In the genomic region with DNA sequence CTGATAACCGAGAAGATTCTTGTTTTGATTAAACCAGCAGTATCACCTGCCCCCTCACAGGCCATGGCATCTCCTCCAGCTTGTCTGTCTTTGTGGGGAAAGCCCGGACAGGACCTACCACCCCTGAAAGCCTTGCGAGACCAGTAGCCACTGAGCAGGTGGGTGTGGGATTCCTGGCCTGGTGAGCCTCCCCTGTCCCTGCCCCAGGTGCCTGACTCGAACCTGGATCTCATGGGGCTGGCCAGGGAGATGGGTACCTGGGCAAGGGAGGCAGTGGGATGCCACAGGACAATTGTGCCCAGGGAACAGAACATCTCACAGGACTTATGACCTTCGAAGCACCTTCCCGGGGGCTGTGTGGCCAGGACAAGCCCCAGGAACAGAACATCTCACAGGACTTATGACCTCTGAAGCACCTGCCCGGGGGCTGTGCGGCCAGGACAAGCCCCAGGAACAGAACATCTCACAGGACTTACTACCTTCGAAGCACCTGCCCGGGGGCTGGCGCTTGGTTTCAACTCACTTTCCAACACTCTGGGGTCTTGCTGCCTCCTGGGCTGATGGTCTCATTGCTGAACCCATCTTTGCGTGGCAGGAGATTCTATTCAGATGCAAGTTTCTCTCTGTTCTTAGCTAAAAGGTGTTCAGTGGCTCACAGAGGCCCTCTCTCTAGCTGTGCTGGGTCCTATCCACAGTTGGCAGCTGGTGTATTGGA, we compare ENCODE assay signal across 16 cellular contexts.
A peak's percentile ranks its signal among the peaks of the same experiment; 100 is the strongest.
DNase-seq lines count a peak whose midpoint lies in the region; TF ChIP-seq lines count a peak whose summit lies in the region.
"Had no signal": no experiment of that assay in that cellular context is flagged by ENCODE, and none has a peak within 500 bp of the region (broad histone marks: within the 10 kb centered on the region; RNA-seq: fewer than 3 reads in every experiment).

No MANE protein-coding gene starts in this region.

- no peak overlapping the region for H3K27ac ChIP-seq in endodermal cell (ENCODE audit: low read depth, low read length)
- H3K27ac ChIP-seq: 22Rv1 had no signal

- TF ChIP-seq CTCF in endodermal cell (conservative IDR thresholded peaks at IDR 0.05) (no peak), mesothelial cell of epicardium (IDR thresholded peaks at IDR 0.05; ENCODE audit: unreplicated experiment) (no peak), type B pancreatic cell (conservative IDR thresholded peaks at IDR 0.05) (no peak)

- no peaks in the 10 kb centered on the region for H3K9me3 Mint-ChIP-seq in activated CD4-positive, alpha-beta T cell treated with anti-CD3 and anti-CD28 coated beads, Interleukin-2, amount 10 ng/mL, durations not matched to agents 24 days and 14 days
- H3K9me3 Mint-ChIP-seq in endodermal cell = no peaks in the 10 kb centered on the region
- H3K9me3 Mint-ChIP-seq in mesothelial cell of epicardium = no peaks in the 10 kb centered on the region
- H3K9me3 Mint-ChIP-seq in type B pancreatic cell = no peaks in the 10 kb centered on the region
- H3K9me3 Mint-ChIP-seq in activated T-helper 1 cell treated with anti-CD3 and anti-CD28 coated beads, Interleukin-12 subunit alpha, Interleukin-12 subunit beta, Interleukin-2, Interleukin-4 antibody, amounts not matched to agents 30 ng/mL and 10 ng/mL and 1 ng/mL, durations not matched to agents 14 hours and 24 hours and 36 hours = no peaks in the 10 kb centered on the region
- H3K9me3 Mint-ChIP-seq: CD14-positive monocyte; CD8-positive, alpha-beta T cell had no signal

- H3K36me3 ChIP-seq in endodermal cell (ENCODE audit: control insufficient read depth, insufficient read depth, low read length) = no peaks in the 10 kb centered on the region

- no peaks in the 10 kb centered on the region for H3K27me3 ChIP-seq in endodermal cell (ENCODE audit: control insufficient read depth, insufficient read depth, low read length, poor library complexity, severe bottlenecking)

- 92 to 93% methylated on average over 9 to 12 of the region's 12 CpGs for WGBS in endodermal cell (ENCODE audit: insufficient coverage in 1 of 2, insufficient read length in 1 of 2), 2 experiments

- H3K27ac Mint-ChIP-seq in activated CD4-positive, alpha-beta T cell treated with anti-CD3 and anti-CD28 coated beads, Interleukin-2, amount 10 ng/mL, durations not matched to agents 24 days and 14 days = no peak overlapping the region
- H3K27ac Mint-ChIP-seq in endodermal cell = no peak overlapping the region
- H3K27ac Mint-ChIP-seq in mesothelial cell of epicardium = no peak overlapping the region
- H3K27ac Mint-ChIP-seq in type B pancreatic cell = no peak overlapping the region
- H3K27ac Mint-ChIP-seq in activated T-helper 1 cell treated with anti-CD3 and anti-CD28 coated beads, Interleukin-12 subunit alpha, Interleukin-12 subunit beta, Interleukin-2, Interleukin-4 antibody, amounts not matched to agents 30 ng/mL and 10 ng/mL and 1 ng/mL, durations not matched to agents 14 hours and 24 hours and 36 hours = no peak overlapping the region
- H3K27ac Mint-ChIP-seq: CD8-positive, alpha-beta T cell had no signal

- H3K27me3 Mint-ChIP-seq in activated CD4-positive, alpha-beta T cell treated with anti-CD3 and anti-CD28 coated beads, Interleukin-2, amount 10 ng/mL, durations not matched to agents 24 days and 14 days = peaks cover 2% of the 10 kb centered on the region
- H3K27me3 Mint-ChIP-seq in endodermal cell (ENCODE audit: insufficient read depth) (peaks cover 2% of the 10 kb centered on the region), mesothelial cell of epicardium (ENCODE audit: low read depth) (peaks cover 41% of the 10 kb centered on the region), type B pancreatic cell (peaks cover 19% of the 10 kb centered on the region)
- no peaks in the 10 kb centered on the region for H3K27me3 Mint-ChIP-seq in activated T-helper 1 cell treated with anti-CD3 and anti-CD28 coated beads, Interleukin-12 subunit alpha, Interleukin-12 subunit beta, Interleukin-2, Interleukin-4 antibody, amounts not matched to agents 30 ng/mL and 10 ng/mL and 1 ng/mL, durations not matched to agents 14 hours and 24 hours and 36 hours (ENCODE audit: insufficient read depth)

- H3K4me1 Mint-ChIP-seq in activated CD4-positive, alpha-beta T cell treated with anti-CD3 and anti-CD28 coated beads, Interleukin-2, amount 10 ng/mL, durations not matched to agents 24 days and 14 days = no peaks in the 10 kb centered on the region
- H3K4me1 Mint-ChIP-seq in endodermal cell (peaks cover 12% of the 10 kb centered on the region), mesothelial cell of epicardium (no peaks in the 10 kb centered on the region), type B pancreatic cell (ENCODE audit: unreplicated experiment) (peaks cover 5% of the 10 kb centered on the region)
- H3K4me1 Mint-ChIP-seq in activated T-helper 1 cell treated with anti-CD3 and anti-CD28 coated beads, Interleukin-12 subunit alpha, Interleukin-12 subunit beta, Interleukin-2, Interleukin-4 antibody, amounts not matched to agents 30 ng/mL and 10 ng/mL and 1 ng/mL, durations not matched to agents 14 hours and 24 hours and 36 hours (ENCODE audit: low read depth) = no peaks in the 10 kb centered on the region
- H3K4me1 Mint-ChIP-seq: CD14-positive monocyte had no signal

- intact Hi-C loops in activated CD4-positive, alpha-beta T cell treated with anti-CD3 and anti-CD28 coated beads, Interleukin-2, amount 10 ng/mL, durations not matched to agents 24 days and 14 days (cut with micrococcal nuclease) = no loop called here
- intact Hi-C loops in activated T-helper 1 cell treated with anti-CD3 and anti-CD28 coated beads, Interleukin-12 subunit alpha, Interleukin-12 subunit beta, Interleukin-2, Interleukin-4 antibody, amounts not matched to agents 30 ng/mL and 10 ng/mL and 1 ng/mL, durations not matched to agents 14 hours and 24 hours and 36 hours (cut with micrococcal nuclease) = no loop called here

- no peak overlapping the region for H3K4me3 ChIP-seq in endodermal cell (ENCODE audit: low read length)

- DNase-seq in activated CD4-positive, alpha-beta T cell treated with anti-CD3 and anti-CD28 coated beads, Interleukin-2, amount 10 ng/mL, durations not matched to agents 24 days and 14 days = peak; percentile 45
- no peak for DNase-seq in activated CD4-positive, alpha-beta T cell treated with anti-CD3 and anti-CD28 coated beads for 4 hours
- DNase-seq in endodermal cell = peak; percentile 22
- DNase-seq in mesothelial cell of epicardium (ENCODE audit: low spot score in 2 of 2, unreplicated experiment in 2 of 2) = peak; percentile 10 to 25
- DNase-seq in type B pancreatic cell (ENCODE audit: extremely low spot score, unreplicated experiment) = peak; percentile 55
- DNase-seq in activated T-helper 1 cell treated with anti-CD3 and anti-CD28 coated beads, Interleukin-12 subunit alpha, Interleukin-12 subunit beta, Interleukin-2, Interleukin-4 antibody, amounts not matched to agents 30 ng/mL and 10 ng/mL and 1 ng/mL, durations not matched to agents 14 hours and 24 hours and 36 hours (ENCODE audit: low spot score) = no peak
- no peak for DNase-seq in hippocampal formation (lab: John Stamatoyannopoulos, UW)
- DNase-seq: CD8-positive, alpha-beta T cell; COR-L47; DMS153; DMS79 treated with DMSO at 0.1 percent for 48 hours; EL; GOT3; H9 had no signal

- H3K36me3 Mint-ChIP-seq in activated CD4-positive, alpha-beta T cell treated with anti-CD3 and anti-CD28 coated beads, Interleukin-2, amount 10 ng/mL, durations not matched to agents 24 days and 14 days (ENCODE audit: low read depth) = no peaks in the 10 kb centered on the region
- H3K36me3 Mint-ChIP-seq in endodermal cell (ENCODE audit: low read depth) (no peaks in the 10 kb centered on the region), mesothelial cell of epicardium (no peaks in the 10 kb centered on the region), type B pancreatic cell (no peaks in the 10 kb centered on the region)
- no peaks in the 10 kb centered on the region for H3K36me3 Mint-ChIP-seq in activated T-helper 1 cell treated with anti-CD3 and anti-CD28 coated beads, Interleukin-12 subunit alpha, Interleukin-12 subunit beta, Interleukin-2, Interleukin-4 antibody, amounts not matched to agents 30 ng/mL and 10 ng/mL and 1 ng/mL, durations not matched to agents 14 hours and 24 hours and 36 hours (ENCODE audit: low read depth)
- H3K36me3 Mint-ChIP-seq: CD14-positive monocyte; CD8-positive, alpha-beta T cell had no signal

- H3K9me3 ChIP-seq in endodermal cell (ENCODE audit: control insufficient read depth, low read length) = no peaks in the 10 kb centered on the region

- no peak overlapping the region for H3K9ac ChIP-seq in endodermal cell (ENCODE audit: extremely low read depth, low read length, poor library complexity, severe bottlenecking)

- no peaks in the 10 kb centered on the region for H3K4me1 ChIP-seq in endodermal cell (ENCODE audit: control insufficient read depth, insufficient read depth, low read length)

- H3K4me3 Mint-ChIP-seq in activated CD4-positive, alpha-beta T cell treated with anti-CD3 and anti-CD28 coated beads, Interleukin-2, amount 10 ng/mL, durations not matched to agents 24 days and 14 days = no peak overlapping the region
- H3K4me3 Mint-ChIP-seq in endodermal cell = no peak overlapping the region
- no peak overlapping the region for H3K4me3 Mint-ChIP-seq in mesothelial cell of epicardium
- H3K4me3 Mint-ChIP-seq in type B pancreatic cell = no peak overlapping the region
- no peak overlapping the region for H3K4me3 Mint-ChIP-seq in activated T-helper 1 cell treated with anti-CD3 and anti-CD28 coated beads, Interleukin-12 subunit alpha, Interleukin-12 subunit beta, Interleukin-2, Interleukin-4 antibody, amounts not matched to agents 30 ng/mL and 10 ng/mL and 1 ng/mL, durations not matched to agents 14 hours and 24 hours and 36 hours
- H3K4me3 Mint-ChIP-seq: CD14-positive monocyte; CD8-positive, alpha-beta T cell; H9 had no signal

Comparison
In these comparisons a context has a peak if more than half of its experiments do, and no peak if none do; other contexts are left out.
1. DNase-seq: peak in activated CD4-positive, alpha-beta T cell treated with anti-CD3 and anti-CD28 coated beads, Interleukin-2, amount 10 ng/mL, durations not matched to agents 24 days and 14 days (single experiment), endodermal cell (single experiment), mesothelial cell of epicardium (2 of 2) and type B pancreatic cell (single experiment); none in activated CD4-positive, alpha-beta T cell treated with anti-CD3 and anti-CD28 coated beads for 4 hours (0 of 2), activated T-helper 1 cell treated with anti-CD3 and anti-CD28 coated beads, Interleukin-12 subunit alpha, Interleukin-12 subunit beta, Interleukin-2, Interleukin-4 antibody, amounts not matched to agents 30 ng/mL and 10 ng/mL and 1 ng/mL, durations not matched to agents 14 hours and 24 hours and 36 hours (single experiment) and hippocampal formation (0 of 2).